8 cellular contexts compared by ENCODE assay signal in the genomic region with DNA sequence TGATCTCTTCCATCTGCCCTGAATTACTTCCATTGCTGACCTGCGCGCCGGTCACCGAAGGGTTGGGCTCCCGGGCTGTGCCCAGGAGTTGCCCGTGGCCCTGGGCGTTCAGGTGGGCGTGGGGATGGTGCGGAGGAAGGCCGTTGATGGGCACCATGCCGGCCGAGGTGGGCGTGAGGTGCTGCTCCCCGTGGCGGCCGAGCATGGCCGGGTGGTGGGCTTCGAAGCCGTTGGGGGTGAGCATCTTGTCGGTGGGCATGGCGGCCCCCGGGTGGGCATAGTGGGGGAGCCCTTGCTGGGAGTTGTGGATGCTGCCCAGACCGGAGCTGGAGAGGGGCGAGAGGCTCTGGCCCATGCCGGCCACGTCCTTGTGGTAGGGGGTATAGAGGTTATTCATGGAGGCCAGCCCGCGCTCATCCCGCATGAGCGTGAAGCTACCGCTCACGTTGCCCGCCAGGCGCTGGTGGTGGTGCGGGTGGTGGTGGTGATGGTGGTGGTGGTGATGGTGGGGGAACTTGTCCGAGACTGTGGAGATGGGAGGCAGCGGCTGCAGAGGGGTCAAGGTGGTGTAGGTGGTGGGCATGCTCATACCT.
DNase-seq lines count a peak whose midpoint lies in the region; TF ChIP-seq lines count a peak whose summit lies in the region.

No MANE protein-coding gene starts in this region.

- peaks cover 99% of the 10 kb centered on the region for H3K27me3 Mint-ChIP-seq in nephron progenitor cell (ENCODE audit: low read depth, poor library complexity)

- H2AFZ ChIP-seq in KMS-11 (ENCODE audit: low read depth), result peak overlapping the region; percentile 95

- no peaks in the 10 kb centered on the region for H3K36me3 ChIP-seq in BLaER1 treated with 17β-estradiol and CSF1 and Interleukin-3, amounts not matched to agents 10 nM and 100 nM
- no peaks in the 10 kb centered on the region for H3K36me3 ChIP-seq in KMS-11 (ENCODE audit: insufficient read depth)

- no peak overlapping the region for H3K27ac ChIP-seq in BLaER1 treated with 17β-estradiol and CSF1 and Interleukin-3, amounts not matched to agents 10 nM and 100 nM
- H3K27ac ChIP-seq in KMS-11 (no peak overlapping the region), coronary artery (no peak overlapping the region)

- no peaks in the 10 kb centered on the region for H3K36me3 Mint-ChIP-seq in nephron progenitor cell (ENCODE audit: low read depth)

- no peak overlapping the region; a peak in 1 of 22 replicates for H3K9ac ChIP-seq in BLaER1 treated with 17β-estradiol and CSF1 and Interleukin-3, amounts not matched to agents 10 nM and 100 nM
- no peak overlapping the region for H3K9ac ChIP-seq in KMS-11

- peak overlapping the region; percentile 77 for H3K4me3 Mint-ChIP-seq in nephron progenitor cell

- H3K4me1 ChIP-seq in BLaER1 treated with 17β-estradiol and CSF1 and Interleukin-3, amounts not matched to agents 10 nM and 100 nM, result peaks cover 10 to 25% (median 17%) of the 10 kb centered on the region in 10 experiments
- no peaks in the 10 kb centered on the region for H3K4me1 ChIP-seq in KMS-11 (ENCODE audit: low read depth, poor library complexity, severe bottlenecking)

- peaks cover 0 to 26% (median 8%) of the 10 kb centered on the region in 11 experiments; a peak in 6 of 22 replicates for H4K20me1 ChIP-seq in BLaER1 treated with 17β-estradiol and CSF1 and Interleukin-3, amounts not matched to agents 10 nM and 100 nM
- H4K20me1 ChIP-seq in KMS-11 (ENCODE audit: insufficient read depth), result no peaks in the 10 kb centered on the region

- no peak overlapping the region for H3K27ac Mint-ChIP-seq in nephron progenitor cell

- H3K4me1 Mint-ChIP-seq in nephron progenitor cell, result peaks cover 30% of the 10 kb centered on the region

- H3K79me2 ChIP-seq in KMS-11 (ENCODE audit: insufficient read depth, low read depth), result no peaks in the 10 kb centered on the region

- TF ChIP-seq CTCF in KMS-11 (conservative IDR thresholded peaks at IDR 0.05; ENCODE audit: low read depth, low read length) (no peak), coronary artery (IDR thresholded peaks at IDR 0.05) (no peak), nephron progenitor cell (IDR thresholded peaks at IDR 0.05) (no peak)

- DNase-seq in coronary artery (ENCODE audit: low spot score) (no peak), nephron progenitor cell (no peak), NCI-H526 treated with DMSO at 0.1 percent for 48 hours (lab: John Stamatoyannopoulos, UW) (no peak), NCI-H510A treated with DMSO at 0.1 percent for 48 hours (lab: John Stamatoyannopoulos, UW) (no peak), NCI-H524 (lab: John Stamatoyannopoulos, UW) (no peak), NCI-H1048 (lab: John Stamatoyannopoulos, UW) (no peak)

- H3K9me3 Mint-ChIP-seq in nephron progenitor cell, result no peaks in the 10 kb centered on the region

- H3K9me3 ChIP-seq in BLaER1 treated with 17β-estradiol and CSF1 and Interleukin-3, amounts not matched to agents 10 nM and 100 nM (replicated peaks in 1 of 11), result peaks cover 33 to 68% (median 55%) of the 10 kb centered on the region in 11 experiments

- peak overlapping the region; percentile 81 to 100 (median 98) for H3K4me2 ChIP-seq in BLaER1 treated with 17β-estradiol and CSF1 and Interleukin-3, amounts not matched to agents 10 nM and 100 nM
- H3K4me2 ChIP-seq in KMS-11, result peak overlapping the region; percentile 54

- H3K4me3 ChIP-seq in BLaER1 treated with 17β-estradiol and CSF1 and Interleukin-3, amounts not matched to agents 10 nM and 100 nM, result peak overlapping the region; percentile 62 to 74 (median 69)
- H3K4me3 ChIP-seq in KMS-11 (IDR thresholded peaks at IDR 0.05; ENCODE audit: insufficient read depth, low read depth, low read length) (no peak overlapping the region), coronary artery (peak overlapping the region; percentile 71)

- peaks cover 99 to 100% (median 100%) of the 10 kb centered on the region in 11 experiments for H3K27me3 ChIP-seq in BLaER1 treated with 17β-estradiol and CSF1 and Interleukin-3, amounts not matched to agents 10 nM and 100 nM
- peaks cover 5% of the 10 kb centered on the region; the same call in 1 of the 2 replicates for H3K27me3 ChIP-seq in KMS-11 (ENCODE audit: insufficient read depth, low read depth)
